8 cellular contexts compared by ENCODE assay signal in genomic region chr20:46681032-46681854, GRCh38. TPM values are rescaled to one million over a fixed set of nuclear protein-coding genes. Genes with fewer than 3 reads are reported as not detected.
DNase-seq lines count a peak whose midpoint lies in the region; ATAC-seq and TF ChIP-seq lines count a peak whose summit lies in the region.

No MANE protein-coding gene starts in this region.

- peaks cover 8% of the 10 kb centered on the region for H3K36me3 ChIP-seq in CD8-positive, alpha-beta T cell (ENCODE audit: insufficient read depth, low read length)
- H3K36me3 ChIP-seq in osteoblast (ENCODE audit: insufficient read depth, low read length), result peaks cover 16% of the 10 kb centered on the region

- ATAC-seq in CD8-positive, alpha-beta T cell, result peak; percentile 83
- ATAC-seq in HG03159 (IDR thresholded peaks at IDR 0.05; ENCODE audit: unreplicated experiment), result no peak

- H3K4me1 Mint-ChIP-seq in CD8-positive, alpha-beta T cell (ENCODE audit: low read depth), result peaks cover 44% of the 10 kb centered on the region
- peaks cover 43% of the 10 kb centered on the region for H3K4me1 Mint-ChIP-seq in activated T-cell treated with anti-CD3 and anti-CD28 coated beads, Interleukin-2, amount 50 U/mL, for 24 hours (ENCODE audit: low read depth)
- H3K4me1 Mint-ChIP-seq in type B pancreatic cell (ENCODE audit: unreplicated experiment), result peaks cover 33% of the 10 kb centered on the region

- DNase-seq in CD8-positive, alpha-beta T cell, result peak; percentile 47 to 74 (median 62)
- DNase-seq in HuH-7 (ENCODE audit: low spot score) (peak; percentile 63), OCI-M1 (lab: John Stamatoyannopoulos, UW) (peak; percentile 64), fibroblast of pulmonary artery (ENCODE audit: low read depth) (peak; percentile 66), osteoblast (ENCODE audit: insufficient read length, low spot score, missing footprints) (no peak), type B pancreatic cell (ENCODE audit: extremely low spot score, unreplicated experiment) (no peak)
- DNase-seq in activated T-cell treated with anti-CD3 and anti-CD28 coated beads, Interleukin-2, amount 50 U/mL, for 24 hours, result peak; percentile 69

- H3K27ac Mint-ChIP-seq in CD8-positive, alpha-beta T cell, result peak overlapping the region; percentile 43
- no peak overlapping the region for H3K27ac Mint-ChIP-seq in activated T-cell treated with anti-CD3 and anti-CD28 coated beads, Interleukin-2, amount 50 U/mL, for 24 hours
- H3K27ac Mint-ChIP-seq in type B pancreatic cell, result peak overlapping the region; percentile 62

- H3K4me2 ChIP-seq in osteoblast (ENCODE audit: insufficient read depth, low read length), result no peak overlapping the region

- H3K27me3 ChIP-seq in CD8-positive, alpha-beta T cell (ENCODE audit: insufficient read depth, low read length), result no peaks in the 10 kb centered on the region
- H3K27me3 ChIP-seq in osteoblast (ENCODE audit: insufficient read depth, low read length), result no peaks in the 10 kb centered on the region

- no peaks in the 10 kb centered on the region for H3K9me3 Mint-ChIP-seq in CD8-positive, alpha-beta T cell
- no peaks in the 10 kb centered on the region for H3K9me3 Mint-ChIP-seq in activated T-cell treated with anti-CD3 and anti-CD28 coated beads, Interleukin-2, amount 50 U/mL, for 24 hours
- no peaks in the 10 kb centered on the region for H3K9me3 Mint-ChIP-seq in type B pancreatic cell

- TF ChIP-seq CTCF in CD8-positive, alpha-beta T cell (IDR thresholded peaks at IDR 0.05), result peak; percentile 79
- TF ChIP-seq CTCF in fibroblast of pulmonary artery (IDR thresholded peaks at IDR 0.05; ENCODE audit: low read length, missing control alignments) (peak; percentile 88), osteoblast (IDR thresholded peaks at IDR 0.05; ENCODE audit: extremely low read depth, low read depth, low read length) (peak; percentile 84), type B pancreatic cell (conservative IDR thresholded peaks at IDR 0.05) (peak; percentile 91)

- H3K9me3 ChIP-seq in CD8-positive, alpha-beta T cell (ENCODE audit: low read length), result no peaks in the 10 kb centered on the region
- no peaks in the 10 kb centered on the region for H3K9me3 ChIP-seq in osteoblast (ENCODE audit: low read depth, low read length)

- H3K4me3 ChIP-seq in CD8-positive, alpha-beta T cell (ENCODE audit: low read depth, low read length), result no peak overlapping the region
- H3K4me3 ChIP-seq in fibroblast of pulmonary artery (replicated peaks; ENCODE audit: low read depth, low read length) (no peak overlapping the region), osteoblast (ENCODE audit: insufficient read depth, low read length) (no peak overlapping the region)

- H3K4me3 Mint-ChIP-seq in CD8-positive, alpha-beta T cell, result no peak overlapping the region
- no peak overlapping the region for H3K4me3 Mint-ChIP-seq in activated T-cell treated with anti-CD3 and anti-CD28 coated beads, Interleukin-2, amount 50 U/mL, for 24 hours
- H3K4me3 Mint-ChIP-seq in type B pancreatic cell, result peak overlapping the region; percentile 51

- POLR2A ChIA-PET in CD8-positive, alpha-beta T cell (lab: Charles Lee), result interaction anchor here (0.5 to 2.1 kb wide), 2 partner anchors 8 to 23 kb away, joined by 4 to 10 read pairs; partner anchors contain the start of gene TP53RK

- H4K20me1 ChIP-seq in osteoblast (ENCODE audit: insufficient read depth, low read length), result peaks cover 23% of the 10 kb centered on the region

- H3K4me1 ChIP-seq in CD8-positive, alpha-beta T cell (ENCODE audit: insufficient read depth, low read length), result peaks cover 18% of the 10 kb centered on the region
- no peaks in the 10 kb centered on the region for H3K4me1 ChIP-seq in osteoblast (ENCODE audit: insufficient read depth, low read length)

- H3K36me3 Mint-ChIP-seq in CD8-positive, alpha-beta T cell, result peaks cover 38% of the 10 kb centered on the region
- H3K36me3 Mint-ChIP-seq in activated T-cell treated with anti-CD3 and anti-CD28 coated beads, Interleukin-2, amount 50 U/mL, for 24 hours (ENCODE audit: low read depth), result peaks cover 28% of the 10 kb centered on the region
- H3K36me3 Mint-ChIP-seq in type B pancreatic cell, result peaks cover 17% of the 10 kb centered on the region

- H3K27ac ChIP-seq in CD8-positive, alpha-beta T cell (ENCODE audit: low read depth, low read length), result no peak overlapping the region
- no peak overlapping the region for H3K27ac ChIP-seq in osteoblast (ENCODE audit: low read depth, low read length)

- no peaks in the 10 kb centered on the region for H3K27me3 Mint-ChIP-seq in CD8-positive, alpha-beta T cell (ENCODE audit: low read depth)
- no peaks in the 10 kb centered on the region for H3K27me3 Mint-ChIP-seq in activated T-cell treated with anti-CD3 and anti-CD28 coated beads, Interleukin-2, amount 50 U/mL, for 24 hours
- H3K27me3 Mint-ChIP-seq in type B pancreatic cell, result no peaks in the 10 kb centered on the region

- intact Hi-C loops in CD8-positive, alpha-beta T cell (cut with DNase I, micrococcal nuclease), result loop anchor here (1.0 to 2.0 kb wide), 4 partner anchors 8 to 548 kb away; partner anchors contain the start of gene TP53RK (in 1 of the 2)

- H3K79me2 ChIP-seq in osteoblast (ENCODE audit: insufficient read depth, low read length), result peaks cover 30% of the 10 kb centered on the region

- CTCF ChIA-PET in CD8-positive, alpha-beta T cell (lab: Charles Lee), result interaction anchor here (0.6 to 2.8 kb wide), 14 partner anchors 8 to 488 kb away, joined by 3 to 17 read pairs (median 5); partner anchors contain the start of genes ELMO2 and TP53RK

- no peak overlapping the region for H2AFZ ChIP-seq in osteoblast (ENCODE audit: low read length)

RNA-seq across cellular contexts. Expression of gene TP53RK, which starts 8.0 kb away (rescaled TPM):
- 1 to 10 TPM; 5.4 TPM for total RNA-seq in CD8-positive, alpha-beta T cell
- total RNA-seq in osteoblast, result 18.0 and 21.0 TPM in 2 replicates
- total RNA-seq in type B pancreatic cell (ENCODE audit: low replicate concordance), result 11.4 and 13.6 TPM in 2 replicates

RNA-seq across cellular contexts. Expression of gene SLC2A10, which starts 28.2 kb away (rescaled TPM):
- total RNA-seq in CD8-positive, alpha-beta T cell, result not detected
- total RNA-seq in osteoblast (44.2 and 47.4 TPM in 2 replicates), type B pancreatic cell (ENCODE audit: low replicate concordance) (12.3 and 15.8 TPM in 2 replicates)

RNA-seq across cellular contexts. Expression of gene SLC13A3, which starts 30.0 kb away (rescaled TPM):
- total RNA-seq in CD8-positive, alpha-beta T cell, result under 1 TPM in 1 of 2 experiments, not detected in 1; 0.14 TPM
- total RNA-seq in osteoblast (0.59 and 1.8 TPM in 2 replicates), type B pancreatic cell (ENCODE audit: low replicate concordance) (3.2 and 7.9 TPM in 2 replicates)

Comparison
In these comparisons a context has a peak if more than half of its experiments do, and no peak if none do; other contexts are left out.
1. DNase-seq: peak in CD8-positive, alpha-beta T cell (7 of 7), HuH-7 (single experiment), OCI-M1 (single experiment), activated T-cell treated with anti-CD3 and anti-CD28 coated beads, Interleukin-2, amount 50 U/mL, for 24 hours (single experiment) and fibroblast of pulmonary artery (single experiment); none in osteoblast (single experiment) and type B pancreatic cell (single experiment).
2. RNA of gene SLC2A10, which starts 28.2 kb away (total RNA-seq): 44.2 to 47.4 TPM in osteoblast and 12.3 to 15.8 TPM in type B pancreatic cell; not detected in CD8-positive, alpha-beta T cell; every median in the first group is over 10 times any median in the second.
3. Peak in every context shown above with its lines, with median percentiles within 50 percentile points of each other: CTCF ChIP-seq.